9 cellular contexts compared by ENCODE assay signal in genomic region chr16:84995666-84996065, GRCh38. TPM values are rescaled to one million over a fixed set of nuclear protein-coding genes. Genes with fewer than 3 reads are reported as not detected.
DNase-seq lines count a peak whose midpoint lies in the region; ATAC-seq and TF ChIP-seq lines count a peak whose summit lies in the region.
"Had no signal": no experiment of that assay in that cellular context is flagged by ENCODE, and none has a peak within 500 bp of the region (broad histone marks: within the 10 kb centered on the region; RNA-seq: fewer than 3 reads in every experiment).

No MANE protein-coding gene starts in this region.

- TF ChIP-seq CTCF in ascending aorta (IDR thresholded peaks at IDR 0.05), result no peak
- no peak for TF ChIP-seq CTCF in right lobe of liver (IDR thresholded peaks at IDR 0.05)
- TF ChIP-seq CTCF in tibial artery (IDR thresholded peaks at IDR 0.05), result no peak

- H3K4me1 Mint-ChIP-seq in activated naive CD4-positive, alpha-beta T cell treated with anti-CD3 and anti-CD28 coated beads for 36 hours (ENCODE audit: low read depth), result peaks cover 19% of the 10 kb centered on the region

- 84% methylated on average over 8 of the region's 8 CpGs for WGBS in right lobe of liver (ENCODE audit: insufficient coverage, low coverage, low lambda C conversion rate, missing lambda C conversion rate)

- no peaks in the 10 kb centered on the region for H3K27me3 Mint-ChIP-seq in activated naive CD4-positive, alpha-beta T cell treated with anti-CD3 and anti-CD28 coated beads for 36 hours (ENCODE audit: low read depth)

- peak; percentile 16 for DNase-seq in activated naive CD4-positive, alpha-beta T cell treated with anti-CD3 and anti-CD28 coated beads for 36 hours
- no peak for DNase-seq in activated naive CD4-positive, alpha-beta T cell (lab: John Stamatoyannopoulos, UW)
- DNase-seq in ascending aorta (ENCODE audit: low spot score in 2 of 2) (no peak), right lobe of liver (peak in 1 of 3 donors; percentile 9), tibial artery (no peak), putamen (ENCODE audit: low spot score) (no peak), NCI-H1694 (lab: John Stamatoyannopoulos, UW) (no peak)

- intact Hi-C loops in activated naive CD4-positive, alpha-beta T cell treated with anti-CD3 and anti-CD28 coated beads for 36 hours (cut with micrococcal nuclease), result no loop called here
- intact Hi-C loops in ascending aorta (cut with DNase I) (no loop called here), right lobe of liver (cut with DNase I) (no loop called here), tibial artery (cut with DNase I; ENCODE audit: low total_unique reads) (no loop called here)

- no peak for TF ChIP-seq POLR2A in right lobe of liver (IDR thresholded peaks at IDR 0.05)

- H3K4me3 ChIP-seq in ascending aorta, result no peak overlapping the region
- H3K4me3 ChIP-seq in right lobe of liver, result no peak overlapping the region
- no peak overlapping the region for H3K4me3 ChIP-seq in tibial artery
- H3K4me3 ChIP-seq: BLaER1 had no signal

- CTCF ChIA-PET in activated naive CD4-positive, alpha-beta T cell treated with anti-CD3 and anti-CD28 coated beads for 36 hours (lab: Charles Lee), result interaction anchor here (0.8 kb wide), 1 partner anchor 10 kb away, joined by 3 read pairs; no protein-coding TSS in a partner anchor

- peak overlapping the region; percentile 90 for H3K27ac ChIP-seq in ascending aorta
- peak overlapping the region in 2 of 3 donors; percentile 33 to 92 for H3K27ac ChIP-seq in right lobe of liver
- peak overlapping the region; percentile 83 to 92 for H3K27ac ChIP-seq in tibial artery
- H3K27ac ChIP-seq: BLaER1 had no signal

- H3K4me1 ChIP-seq in ascending aorta (peaks cover 16 to 48% of the 10 kb centered on the region in 2 donors), right lobe of liver (peaks cover 0 to 28% (median 11%) of the 10 kb centered on the region in 4 donors), tibial artery (peaks cover 0 to 85% (median 41%) of the 10 kb centered on the region in 4 donors)

- peaks cover 18% of the 10 kb centered on the region for H3K36me3 Mint-ChIP-seq in activated naive CD4-positive, alpha-beta T cell treated with anti-CD3 and anti-CD28 coated beads for 36 hours (ENCODE audit: low read depth)

- H3K9me3 ChIP-seq in ascending aorta (no peaks in the 10 kb centered on the region), right lobe of liver (no peaks in the 10 kb centered on the region), tibial artery (no peaks in the 10 kb centered on the region)

- H3K27ac Mint-ChIP-seq in activated naive CD4-positive, alpha-beta T cell treated with anti-CD3 and anti-CD28 coated beads for 36 hours, result no peak overlapping the region

- no peak overlapping the region for H3K4me3 Mint-ChIP-seq in activated naive CD4-positive, alpha-beta T cell treated with anti-CD3 and anti-CD28 coated beads for 36 hours

- H3K27me3 ChIP-seq in ascending aorta (no peaks in the 10 kb centered on the region), right lobe of liver (no peaks in the 10 kb centered on the region), tibial artery (no peaks in the 10 kb centered on the region)
- H3K27me3 ChIP-seq: BLaER1 had no signal

- ATAC-seq in right lobe of liver (no peak), GM18502 (IDR thresholded peaks at IDR 0.05; ENCODE audit: poor library complexity, unreplicated experiment) (no peak)

- H3K36me3 ChIP-seq in ascending aorta, result peaks cover 7 to 17% of the 10 kb centered on the region in 2 donors
- peaks cover 0 to 17% (median 6%) of the 10 kb centered on the region in 4 donors for H3K36me3 ChIP-seq in right lobe of liver
- H3K36me3 ChIP-seq in tibial artery, result peaks cover 5 to 26% (median 5%) of the 10 kb centered on the region in 3 donors

- H3K9me3 Mint-ChIP-seq in activated naive CD4-positive, alpha-beta T cell treated with anti-CD3 and anti-CD28 coated beads for 36 hours, result no peaks in the 10 kb centered on the region

RNA-seq across cellular contexts. Expression of gene ZDHHC7, which starts 15.7 kb away (rescaled TPM):
- total RNA-seq in activated naive CD4-positive, alpha-beta T cell treated with anti-CD3 and anti-CD28 coated beads for 36 hours, result 10 to 100 TPM; 16.6 to 17.9 TPM
- total RNA-seq in ascending aorta (70.7 TPM), right lobe of liver (10 to 100 TPM; 10.7 to 27.5 (median 19.0) TPM)

RNA-seq across cellular contexts. Expression of gene KIAA0513, which starts 31.9 kb away (rescaled TPM):
- total RNA-seq in activated naive CD4-positive, alpha-beta T cell treated with anti-CD3 and anti-CD28 coated beads for 36 hours, result 1 to 10 TPM; 9.7 to 9.8 TPM
- total RNA-seq in ascending aorta, result 131 TPM
- total RNA-seq in right lobe of liver, result 1 to 10 TPM; 2.6 to 7.4 (median 4.7) TPM

Comparison
In these comparisons a context has a peak if more than half of its experiments do, and no peak if none do; other contexts are left out.
1. RNA of gene KIAA0513, which starts 31.9 kb away (total RNA-seq): 131 TPM in ascending aorta (single experiment); 9.7 to 9.8 TPM in activated naive CD4-positive, alpha-beta T cell treated with anti-CD3 and anti-CD28 coated beads for 36 hours and 2.6 to 7.4 TPM in right lobe of liver; every median in the first group is over 10 times any median in the second.
2. Peak in every context shown above with its lines, with median percentiles within 50 percentile points of each other: H3K27ac ChIP-seq.